In the genomic region with DNA sequence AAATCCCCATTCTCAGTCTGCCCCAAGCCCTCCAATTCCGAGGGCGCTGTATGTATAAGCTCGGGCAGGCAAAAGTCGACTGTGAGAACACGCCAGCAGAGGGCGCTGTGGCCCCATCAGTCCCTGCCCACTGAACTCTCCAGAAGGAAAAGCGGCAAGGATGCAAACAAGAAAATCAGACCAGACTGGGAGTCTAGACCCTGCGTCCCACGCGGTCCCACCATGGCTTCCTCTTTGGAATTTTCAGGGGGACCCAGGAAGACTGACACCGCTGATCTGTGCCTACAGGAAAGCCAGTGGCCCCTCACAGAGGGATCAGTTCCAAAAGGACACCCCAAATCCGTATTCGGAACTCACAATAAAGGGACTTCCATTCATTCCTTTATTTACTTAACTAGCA, we compare ENCODE assay signal across 8 cellular contexts. TPM values are rescaled to one million over a fixed set of nuclear protein-coding genes. Genes with fewer than 3 reads are reported as not detected.
DNase-seq lines count a peak whose midpoint lies in the region; ATAC-seq and TF ChIP-seq lines count a peak whose summit lies in the region.

No MANE protein-coding gene starts in this region.

- 13% methylated on average over 13 of the region's 13 CpGs for WGBS in right lobe of liver (ENCODE audit: insufficient coverage, low coverage, low lambda C conversion rate, missing lambda C conversion rate)

- ATAC-seq in GM19023 (IDR thresholded peaks at IDR 0.05; ENCODE audit: unreplicated experiment), result peak; percentile 78
- peak; percentile 80 for ATAC-seq in HG03196 (IDR thresholded peaks at IDR 0.05; ENCODE audit: unreplicated experiment)
- ATAC-seq in right lobe of liver, result peak; percentile 56 to 65 (median 64)

- no peak overlapping the region for H3K27ac ChIP-seq in right lobe of liver

- TF ChIP-seq POLR2A in right lobe of liver (IDR thresholded peaks at IDR 0.05), result no peak

- no peaks in the 10 kb centered on the region for H3K36me3 Mint-ChIP-seq in activated CD4-positive, alpha-beta T cell treated with anti-CD3 and anti-CD28 coated beads, Interleukin-2, amount 10 ng/mL, durations not matched to agents 24 days and 14 days (ENCODE audit: low read depth)

- intact Hi-C loops in activated CD4-positive, alpha-beta T cell treated with anti-CD3 and anti-CD28 coated beads, Interleukin-2, amount 10 ng/mL, durations not matched to agents 24 days and 14 days (cut with micrococcal nuclease), result loop anchor here (1.0 to 2.0 kb wide), 2 partner anchors 221 to 470 kb away; no protein-coding TSS in a partner anchor
- intact Hi-C loops in right lobe of liver (cut with DNase I), result no loop called here

- no peaks in the 10 kb centered on the region for H3K9me3 Mint-ChIP-seq in activated CD4-positive, alpha-beta T cell treated with anti-CD3 and anti-CD28 coated beads, Interleukin-2, amount 10 ng/mL, durations not matched to agents 24 days and 14 days

- H3K4me1 ChIP-seq in right lobe of liver, result peaks cover 0 to 17% (median 8%) of the 10 kb centered on the region in 4 donors

- CTCF ChIA-PET in AG04449 (lab: Yijun Ruan, JAX), result interaction anchor here (0.6 to 23.6 kb wide), 28 partner anchors 9 to 836 kb away, joined by 3 to 593 read pairs (median 5); no protein-coding TSS in a partner anchor

- TF ChIP-seq CTCF in AG04449 (IDR thresholded peaks at IDR 0.05; ENCODE audit: insufficient read depth, low read length, missing control alignments), result peak; percentile 91
- peak; percentile 91 to 94 (median 92) for TF ChIP-seq CTCF in right lobe of liver (IDR thresholded peaks at IDR 0.05)

- no peaks in the 10 kb centered on the region for H3K27me3 ChIP-seq in right lobe of liver

- no peak overlapping the region for H3K27ac Mint-ChIP-seq in activated CD4-positive, alpha-beta T cell treated with anti-CD3 and anti-CD28 coated beads, Interleukin-2, amount 10 ng/mL, durations not matched to agents 24 days and 14 days

- peaks cover 2% of the 10 kb centered on the region for H3K4me1 Mint-ChIP-seq in activated CD4-positive, alpha-beta T cell treated with anti-CD3 and anti-CD28 coated beads, Interleukin-2, amount 10 ng/mL, durations not matched to agents 24 days and 14 days

- no peak overlapping the region for H3K4me3 Mint-ChIP-seq in activated CD4-positive, alpha-beta T cell treated with anti-CD3 and anti-CD28 coated beads, Interleukin-2, amount 10 ng/mL, durations not matched to agents 24 days and 14 days

- H3K4me3 ChIP-seq in AG04449 (ENCODE audit: low read depth, low read length), result no peak overlapping the region
- H3K4me3 ChIP-seq in right lobe of liver, result no peak overlapping the region

- POLR2A ChIA-PET in AG04449 (lab: Yijun Ruan, JAX), result interaction anchor here (0.5 kb wide), 1 partner anchor 470 kb away, joined by 3 read pairs; no protein-coding TSS in a partner anchor

- H3K36me3 ChIP-seq in right lobe of liver, result no peaks in the 10 kb centered on the region

- DNase-seq in AG04449 (ENCODE audit: low read depth, low spot score) (no peak), NCI-H510A (lab: John Stamatoyannopoulos, UW) (peak; percentile 21), dedifferentiated amniotic fluid mesenchymal stem cell (ENCODE audit: extremely low spot score) (peak; percentile 74), right lobe of liver (peak; percentile 80 to 87 (median 81))
- DNase-seq in activated CD4-positive, alpha-beta T cell treated with anti-CD3 and anti-CD28 coated beads, Interleukin-2, amount 10 ng/mL, durations not matched to agents 24 days and 14 days, result peak; percentile 92
- DNase-seq in stimulated activated CD4-positive, alpha-beta T cell treated with anti-CD3 and anti-CD28 coated beads, Interleukin-4, amount 100 ng/mL, for 4 hours, result peak; percentile 54 to 75

- H3K27me3 Mint-ChIP-seq in activated CD4-positive, alpha-beta T cell treated with anti-CD3 and anti-CD28 coated beads, Interleukin-2, amount 10 ng/mL, durations not matched to agents 24 days and 14 days, result no peaks in the 10 kb centered on the region

- H3K9me3 ChIP-seq in right lobe of liver, result no peaks in the 10 kb centered on the region

RNA-seq across cellular contexts. Expression of a gene that starts 19.5 kb away (rescaled TPM):
- not detected in 2 replicates for total RNA-seq in activated CD4-positive, alpha-beta T cell treated with anti-CD3 and anti-CD28 coated beads, Interleukin-2, amount 10 ng/mL, durations not matched to agents 24 days and 14 days
- not detected for total RNA-seq in right lobe of liver

RNA-seq across cellular contexts. Expression of a gene that starts 35.6 kb away (rescaled TPM):
- not detected in 2 replicates for total RNA-seq in activated CD4-positive, alpha-beta T cell treated with anti-CD3 and anti-CD28 coated beads, Interleukin-2, amount 10 ng/mL, durations not matched to agents 24 days and 14 days
- total RNA-seq in right lobe of liver, result not detected
